1 cellular context compared by ENCODE assay signal in genomic region chr1:2107586-2108212, GRCh38.
TF ChIP-seq lines count a peak whose summit lies in the region.

No MANE protein-coding gene starts in this region.

TF ChIP-seq in SK-N-SH, 30 proteins besides CTCF, POLR2A, EP300 and RAD21 (continued from another document):
- TF ChIP-seq REST (IDR thresholded peaks at IDR 0.05; ENCODE audit: low read depth, low read length) (no peak), NFIC (IDR thresholded peaks at IDR 0.05; ENCODE audit: borderline replicate concordance) (no peak), PBX3 (IDR thresholded peaks at IDR 0.05) (no peak), SIN3A (IDR thresholded peaks at IDR 0.05; ENCODE audit: borderline replicate concordance, low read depth, low read length) (no peak), ELF1 (IDR thresholded peaks at IDR 0.05) (no peak), TAF1 (IDR thresholded peaks at IDR 0.05; ENCODE audit: borderline replicate concordance, low read depth, low read length) (no peak), NRF1 (IDR thresholded peaks at IDR 0.05; ENCODE audit: low read depth, low read length) (no peak), FOXM1 (IDR thresholded peaks at IDR 0.05; ENCODE audit: low read depth) (no peak), RXRA (IDR thresholded peaks at IDR 0.05; ENCODE audit: borderline replicate concordance, low read depth) (no peak), GATA2 (CRISPR knock-in tag; IDR thresholded peaks at IDR 0.05) (no peak), TEAD4 (IDR thresholded peaks at IDR 0.05; ENCODE audit: borderline replicate concordance, insufficient read depth) (no peak), IRF3 (IDR thresholded peaks at IDR 0.05; ENCODE audit: low read depth, low read length) (no peak), MEF2A (IDR thresholded peaks at IDR 0.05; ENCODE audit: borderline replicate concordance, low read depth) (no peak), FOSL2 (IDR thresholded peaks at IDR 0.05; ENCODE audit: borderline replicate concordance, low read depth) (no peak)
